Comparison of ENCODE assay signal across 8 cellular contexts in genomic region chr4:98260579-98261290, GRCh38. TPM values are rescaled to one million over a fixed set of nuclear protein-coding genes. Genes with fewer than 3 reads are reported as not detected.
DNase-seq lines count a peak whose midpoint lies in the region; ATAC-seq and TF ChIP-seq lines count a peak whose summit lies in the region.

No MANE protein-coding gene starts in this region.

- H3K4me2 ChIP-seq in GM23248 (ENCODE audit: unreplicated experiment), result peak overlapping the region; percentile 97

- DNase-seq in ELF-1 (ENCODE audit: low read depth, low spot score) (peak; percentile 93), GM23248 (peak; percentile 99), RKO (ENCODE audit: low spot score) (peak; percentile 92), fibroblast of pulmonary artery (ENCODE audit: low read depth) (peak; percentile 97), nephron progenitor cell (peak; percentile 95)
- DNase-seq in activated effector memory CD4-positive, alpha-beta T cell treated with Interleukin-2 at 50 U/mL for 16 hours, result peak; percentile 87
- DNase-seq in stimulated activated naive CD8-positive, alpha-beta T cell treated with anti-CD3 and anti-CD28 coated beads, Interleukin-15, Interleukin-2, amounts not matched to agents 100 U/mL and 50 U/mL, for 24 hours, result peak; percentile 95

- H4K20me1 ChIP-seq in GM23248 (ENCODE audit: insufficient read depth), result no peaks in the 10 kb centered on the region

- H2AFZ ChIP-seq in GM23248, result peak overlapping the region; percentile 85

- TF ChIP-seq CTCF in fibroblast of pulmonary artery (IDR thresholded peaks at IDR 0.05; ENCODE audit: low read length, missing control alignments) (no peak), nephron progenitor cell (IDR thresholded peaks at IDR 0.05) (no peak)

- 1% methylated on average over 43 to 57 of the region's 59 CpGs for WGBS in GM23248 (ENCODE audit: low coverage in 1 of 2, low lambda C conversion rate in 2 of 2, missing lambda C conversion rate in 2 of 2), 2 experiments

- H3K9me3 Mint-ChIP-seq in nephron progenitor cell, result no peaks in the 10 kb centered on the region

- in situ Hi-C loops in GM23248 (cut with MboI), result no loop called here

- peaks cover 21% of the 10 kb centered on the region for H3K4me1 ChIP-seq in GM23248 (ENCODE audit: insufficient read depth)

- H3K36me3 ChIP-seq in GM23248 (ENCODE audit: low read depth), result no peaks in the 10 kb centered on the region
- no peaks in the 10 kb centered on the region for H3K36me3 ChIP-seq in KOPT-K1 (ENCODE audit: insufficient read depth, low read length)

- H3K27ac ChIP-seq in GM23248 (peak overlapping the region; percentile 97), KOPT-K1 (ENCODE audit: low read depth, low read length, poor library complexity, severe bottlenecking) (peak overlapping the region; percentile 94)

- H3K9me3 ChIP-seq in GM23248 (ENCODE audit: low read depth) (no peaks in the 10 kb centered on the region), KOPT-K1 (ENCODE audit: insufficient read depth, low read length, poor library complexity, severe bottlenecking) (no peaks in the 10 kb centered on the region)

- peaks cover 32% of the 10 kb centered on the region for H3K4me1 Mint-ChIP-seq in nephron progenitor cell

- no peaks in the 10 kb centered on the region for H3K27me3 ChIP-seq in GM23248 (replicated peaks; ENCODE audit: insufficient read depth)

- H3K4me3 ChIP-seq in GM23248 (peak overlapping the region; percentile 83), fibroblast of pulmonary artery (replicated peaks; ENCODE audit: low read depth, low read length) (peak overlapping the region; percentile 79)

- peaks cover 8% of the 10 kb centered on the region for H3K36me3 Mint-ChIP-seq in nephron progenitor cell (ENCODE audit: low read depth)

- peak; percentile 92 for ATAC-seq in stimulated activated naive CD8-positive, alpha-beta T cell treated with anti-CD3 and anti-CD28 coated beads, Interleukin-15, Interleukin-2, amounts not matched to agents 100 U/mL and 50 U/mL, for 24 hours

- peak overlapping the region; percentile 99 for H3K27ac Mint-ChIP-seq in nephron progenitor cell

- H3K79me2 ChIP-seq in GM23248 (ENCODE audit: insufficient read depth), result peaks cover 54% of the 10 kb centered on the region

- H3K4me3 Mint-ChIP-seq in nephron progenitor cell, result peak overlapping the region; percentile 96

- H3K9ac ChIP-seq in GM23248, result peak overlapping the region; percentile 98

- H3K27me3 Mint-ChIP-seq in nephron progenitor cell (ENCODE audit: low read depth, poor library complexity), result peaks cover 2% of the 10 kb centered on the region

- H3K9me2 ChIP-seq in GM23248 (ENCODE audit: insufficient read depth), result no peaks in the 10 kb centered on the region

- peaks cover 21% of the 10 kb centered on the region for H3F3A ChIP-seq in GM23248 (ENCODE audit: insufficient read depth)

RNA-seq across cellular contexts. Expression of gene RAP1GDS1, which starts 0.4 kb away (rescaled TPM):
- total RNA-seq in GM23248 (2014; rRNA removed; shearing (Covaris generic)), result 56.7 and 93.8 TPM in 2 replicates
- polyA plus RNA-seq in GM23248 (2016; fragmentation: Nextera tagmentation; extraction: Ambion mirVana), result 49.2 and 55.4 TPM in 2 replicates

Comparison
In these comparisons a context has a peak if more than half of its experiments do, and no peak if none do; other contexts are left out.
1. Peak in every context shown above with its lines: DNase-seq, ATAC-seq, H3K4me3 ChIP-seq and H3K27ac ChIP-seq.